Comparison of ENCODE assay signal across 1 cellular context in the genomic region with DNA sequence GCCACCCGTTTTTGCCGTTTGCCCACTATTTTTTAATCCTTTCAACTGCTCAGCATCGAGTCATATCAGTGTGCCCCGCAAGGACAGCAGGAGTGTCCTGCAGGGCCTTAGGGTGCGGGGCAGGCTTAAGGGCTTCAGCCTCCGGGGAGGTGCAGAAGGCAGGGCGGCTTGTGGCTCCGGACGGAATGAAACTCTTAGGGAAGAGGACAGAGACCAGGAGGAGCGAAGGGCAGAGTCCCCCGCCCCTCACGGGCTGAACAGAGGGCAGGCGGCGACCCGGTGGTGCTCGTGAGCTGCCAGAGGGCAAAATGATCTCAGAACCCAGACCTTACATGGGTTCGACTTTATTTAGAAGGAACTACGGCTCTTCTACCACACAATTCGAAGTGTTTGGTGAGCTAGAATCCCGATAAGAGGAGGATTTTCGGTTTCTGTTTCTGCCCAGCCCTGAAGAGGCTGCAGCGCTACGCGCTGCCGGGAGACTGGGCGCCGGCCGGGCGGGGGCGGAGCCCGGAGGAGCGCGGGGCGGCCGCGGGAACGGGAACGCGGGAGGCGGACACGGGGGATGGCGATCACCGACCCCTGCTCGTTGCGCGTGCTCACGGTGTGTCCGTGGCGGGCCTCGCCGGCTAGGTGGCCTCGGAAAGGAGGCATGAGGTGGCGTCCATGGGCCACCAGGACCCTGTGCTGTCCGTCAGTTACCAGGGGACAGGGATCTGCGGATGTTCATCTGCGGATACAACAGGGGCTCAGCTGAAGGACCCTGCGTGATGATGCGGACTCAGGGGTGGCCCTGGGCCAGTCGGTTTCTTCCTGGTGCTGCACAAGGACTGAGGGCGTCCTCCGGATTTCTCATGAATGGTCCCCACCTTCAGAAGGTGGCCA.
TF ChIP-seq lines count a peak whose summit lies in the region.

No MANE protein-coding gene starts in this region.

TF ChIP-seq in HepG2, 621 proteins besides CTCF, POLR2A, EP300 and RAD21 (continued from another document and continues in another):
- TF ChIP-seq, protein P1, sequence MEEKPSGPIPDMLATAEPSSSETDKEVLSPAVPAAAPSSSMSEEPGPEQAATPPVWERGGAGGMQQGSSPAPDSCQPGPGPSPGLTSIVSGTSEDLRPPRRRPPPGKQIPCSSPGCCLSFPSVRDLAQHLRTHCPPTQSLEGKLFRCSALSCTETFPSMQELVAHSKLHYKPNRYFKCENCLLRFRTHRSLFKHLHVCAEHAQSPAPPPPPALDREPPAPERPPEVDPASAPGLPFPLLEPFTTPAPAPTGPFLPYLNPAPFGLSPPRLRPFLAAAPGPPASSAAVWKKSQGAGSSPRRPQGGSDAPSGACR (CRISPR knock-in tag; IDR thresholded peaks at IDR 0.05) = no peak
- peak; percentile 77; the same call in 1 of the 2 replicates for TF ChIP-seq MYC (CRISPR knock-in tag; IDR thresholded peaks at IDR 0.05; ENCODE audit: borderline replicate concordance)
- no peak; the same call in 1 of the 2 replicates for TF ChIP-seq PITX1 (CRISPR knock-in tag; IDR thresholded peaks at IDR 0.05)
- no peak for TF ChIP-seq MEIS1 (CRISPR knock-in tag; IDR thresholded peaks at IDR 0.05; ENCODE audit: borderline replicate concordance)
- TF ChIP-seq, protein P2, sequence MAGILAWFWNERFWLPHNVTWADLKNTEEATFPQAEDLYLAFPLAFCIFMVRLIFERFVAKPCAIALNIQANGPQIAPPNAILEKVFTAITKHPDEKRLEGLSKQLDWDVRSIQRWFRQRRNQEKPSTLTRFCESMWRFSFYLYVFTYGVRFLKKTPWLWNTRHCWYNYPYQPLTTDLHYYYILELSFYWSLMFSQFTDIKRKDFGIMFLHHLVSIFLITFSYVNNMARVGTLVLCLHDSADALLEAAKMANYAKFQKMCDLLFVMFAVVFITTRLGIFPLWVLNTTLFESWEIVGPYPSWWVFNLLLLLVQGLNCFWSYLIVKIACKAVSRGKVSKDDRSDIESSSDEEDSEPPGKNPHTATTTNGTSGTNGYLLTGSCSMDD (CRISPR knock-in tag; IDR thresholded peaks at IDR 0.05) = no peak
- 0 out of 2 replicates have a peak, but pooled peaks have one; percentile 30 for TF ChIP-seq ATF2 (CRISPR knock-in tag; IDR thresholded peaks at IDR 0.05)
- no peak for TF ChIP-seq PAWR (CRISPR knock-in tag; IDR thresholded peaks at IDR 0.05; ENCODE audit: borderline replicate concordance)
- TF ChIP-seq TEAD3 (CRISPR knock-in tag; optimal IDR thresholded peaks at IDR 0.05; ENCODE audit: borderline replicate concordance) = no peak
- no peak for TF ChIP-seq RFX3 (CRISPR knock-in tag; IDR thresholded peaks at IDR 0.05)
- TF ChIP-seq ZNF605 (CRISPR knock-in tag; IDR thresholded peaks at IDR 0.05) = no peak
- no peak; the same call in 1 of the 2 replicates for TF ChIP-seq ZNF780A (CRISPR knock-in tag; IDR thresholded peaks at IDR 0.05)
- TF ChIP-seq ZNF660 (CRISPR knock-in tag; IDR thresholded peaks at IDR 0.05; ENCODE audit: borderline replicate concordance, low read depth) = no peak
- TF ChIP-seq ATF4 (CRISPR knock-in tag; IDR thresholded peaks at IDR 0.05) = no peak
- peak; percentile 77 for TF ChIP-seq MAX (IDR thresholded peaks at IDR 0.05)
- peak; percentile 12 for TF ChIP-seq SKI (IDR thresholded peaks at IDR 0.05; ENCODE audit: partially characterized antibody)
- no peak for TF ChIP-seq ONECUT2 (CRISPR knock-in tag; IDR thresholded peaks at IDR 0.05)
- TF ChIP-seq, protein P3, sequence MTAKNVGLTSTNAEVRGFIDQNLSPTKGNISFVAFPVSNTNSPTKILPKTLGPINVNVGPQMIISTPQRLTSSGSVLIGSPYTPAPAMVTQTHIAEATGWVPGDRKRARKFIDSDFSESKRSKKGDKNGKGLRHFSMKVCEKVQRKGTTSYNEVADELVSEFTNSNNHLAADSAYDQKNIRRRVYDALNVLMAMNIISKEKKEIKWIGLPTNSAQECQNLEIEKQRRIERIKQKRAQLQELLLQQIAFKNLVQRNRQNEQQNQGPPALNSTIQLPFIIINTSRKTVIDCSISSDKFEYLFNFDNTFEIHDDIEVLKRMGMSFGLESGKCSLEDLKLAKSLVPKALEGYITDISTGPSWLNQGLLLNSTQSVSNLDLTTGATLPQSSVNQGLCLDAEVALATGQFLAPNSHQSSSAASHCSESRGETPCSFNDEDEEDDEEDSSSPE (CRISPR knock-in tag; IDR thresholded peaks at IDR 0.05) = peak; percentile 82
- TF ChIP-seq, protein P4, sequence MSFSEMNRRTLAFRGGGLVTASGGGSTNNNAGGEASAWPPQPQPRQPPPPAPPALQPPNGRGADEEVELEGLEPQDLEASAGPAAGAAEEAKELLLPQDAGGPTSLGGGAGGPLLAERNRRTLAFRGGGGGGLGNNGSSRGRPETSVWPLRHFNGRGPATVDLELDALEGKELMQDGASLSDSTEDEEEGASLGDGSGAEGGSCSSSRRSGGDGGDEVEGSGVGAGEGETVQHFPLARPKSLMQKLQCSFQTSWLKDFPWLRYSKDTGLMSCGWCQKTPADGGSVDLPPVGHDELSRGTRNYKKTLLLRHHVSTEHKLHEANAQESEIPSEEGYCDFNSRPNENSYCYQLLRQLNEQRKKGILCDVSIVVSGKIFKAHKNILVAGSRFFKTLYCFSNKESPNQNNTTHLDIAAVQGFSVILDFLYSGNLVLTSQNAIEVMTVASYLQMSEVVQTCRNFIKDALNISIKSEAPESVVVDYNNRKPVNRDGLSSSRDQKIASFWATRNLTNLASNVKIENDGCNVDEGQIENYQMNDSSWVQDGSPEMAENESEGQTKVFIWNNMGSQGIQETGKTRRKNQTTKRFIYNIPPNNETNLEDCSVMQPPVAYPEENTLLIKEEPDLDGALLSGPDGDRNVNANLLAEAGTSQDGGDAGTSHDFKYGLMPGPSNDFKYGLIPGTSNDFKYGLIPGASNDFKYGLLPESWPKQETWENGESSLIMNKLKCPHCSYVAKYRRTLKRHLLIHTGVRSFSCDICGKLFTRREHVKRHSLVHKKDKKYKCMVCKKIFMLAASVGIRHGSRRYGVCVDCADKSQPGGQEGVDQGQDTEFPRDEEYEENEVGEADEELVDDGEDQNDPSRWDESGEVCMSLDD (CRISPR knock-in tag; IDR thresholded peaks at IDR 0.05; ENCODE audit: borderline replicate concordance) = peak; percentile 56; the same call in 1 of the 2 replicates
- no peak for TF ChIP-seq CREB1 (IDR thresholded peaks at IDR 0.05)
- TF ChIP-seq CREB1 (CRISPR knock-in tag; IDR thresholded peaks at IDR 0.05) = no peak
- TF ChIP-seq ZNF235 (CRISPR knock-in tag; IDR thresholded peaks at IDR 0.05; ENCODE audit: borderline replicate concordance) = no peak
- TF ChIP-seq PCBP2 (optimal IDR thresholded peaks at IDR 0.05; ENCODE audit: low read depth, low read length, poor library complexity, severe bottlenecking) = no peak
- TF ChIP-seq ZBTB39 (CRISPR knock-in tag; IDR thresholded peaks at IDR 0.05) = peak; percentile 76; the same call in 1 of the 2 replicates
- no peak for TF ChIP-seq HMG20B (CRISPR knock-in tag; conservative IDR thresholded peaks at IDR 0.05)
- no peak for TF ChIP-seq ZBTB20 (CRISPR knock-in tag; IDR thresholded peaks at IDR 0.05; ENCODE audit: borderline replicate concordance, low read depth)
- peak; percentile 37; the same call in 1 of the 2 replicates for TF ChIP-seq RFXAP (CRISPR knock-in tag; IDR thresholded peaks at IDR 0.05; ENCODE audit: borderline replicate concordance)
- TF ChIP-seq ZNF543 (CRISPR knock-in tag; IDR thresholded peaks at IDR 0.05) = peak; percentile 93; the same call in 1 of the 2 replicates
- TF ChIP-seq ZNF557 (CRISPR knock-in tag; IDR thresholded peaks at IDR 0.05) = no peak
- no peak for TF ChIP-seq ZNF713 (CRISPR knock-in tag; IDR thresholded peaks at IDR 0.05)
- TF ChIP-seq, protein P5, sequence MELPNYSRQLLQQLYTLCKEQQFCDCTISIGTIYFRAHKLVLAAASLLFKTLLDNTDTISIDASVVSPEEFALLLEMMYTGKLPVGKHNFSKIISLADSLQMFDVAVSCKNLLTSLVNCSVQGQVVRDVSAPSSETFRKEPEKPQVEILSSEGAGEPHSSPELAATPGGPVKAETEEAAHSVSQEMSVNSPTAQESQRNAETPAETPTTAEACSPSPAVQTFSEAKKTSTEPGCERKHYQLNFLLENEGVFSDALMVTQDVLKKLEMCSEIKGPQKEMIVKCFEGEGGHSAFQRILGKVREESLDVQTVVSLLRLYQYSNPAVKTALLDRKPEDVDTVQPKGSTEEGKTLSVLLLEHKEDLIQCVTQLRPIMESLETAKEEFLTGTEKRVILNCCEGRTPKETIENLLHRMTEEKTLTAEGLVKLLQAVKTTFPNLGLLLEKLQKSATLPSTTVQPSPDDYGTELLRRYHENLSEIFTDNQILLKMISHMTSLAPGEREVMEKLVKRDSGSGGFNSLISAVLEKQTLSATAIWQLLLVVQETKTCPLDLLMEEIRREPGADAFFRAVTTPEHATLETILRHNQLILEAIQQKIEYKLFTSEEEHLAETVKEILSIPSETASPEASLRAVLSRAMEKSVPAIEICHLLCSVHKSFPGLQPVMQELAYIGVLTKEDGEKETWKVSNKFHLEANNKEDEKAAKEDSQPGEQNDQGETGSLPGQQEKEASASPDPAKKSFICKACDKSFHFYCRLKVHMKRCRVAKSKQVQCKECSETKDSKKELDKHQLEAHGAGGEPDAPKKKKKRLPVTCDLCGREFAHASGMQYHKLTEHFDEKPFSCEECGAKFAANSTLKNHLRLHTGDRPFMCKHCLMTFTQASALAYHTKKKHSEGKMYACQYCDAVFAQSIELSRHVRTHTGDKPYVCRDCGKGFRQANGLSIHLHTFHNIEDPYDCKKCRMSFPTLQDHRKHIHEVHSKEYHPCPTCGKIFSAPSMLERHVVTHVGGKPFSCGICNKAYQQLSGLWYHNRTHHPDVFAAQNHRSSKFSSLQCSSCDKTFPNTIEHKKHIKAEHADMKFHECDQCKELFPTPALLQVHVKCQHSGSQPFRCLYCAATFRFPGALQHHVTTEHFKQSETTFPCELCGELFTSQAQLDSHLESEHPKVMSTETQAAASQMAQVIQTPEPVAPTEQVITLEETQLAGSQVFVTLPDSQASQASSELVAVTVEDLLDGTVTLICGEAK (IDR thresholded peaks at IDR 0.05) = no peak
- TF ChIP-seq, protein P5 (CRISPR knock-in tag; IDR thresholded peaks at IDR 0.05) = no peak
- TF ChIP-seq ELF1 (CRISPR knock-in tag; IDR thresholded peaks at IDR 0.05) = 0 out of 2 replicates have a peak, but pooled peaks have one; percentile 25
- 0 out of 2 replicates have a peak, but pooled peaks have one; percentile 3 for TF ChIP-seq ATF5 (CRISPR knock-in tag; IDR thresholded peaks at IDR 0.05; ENCODE audit: low read depth)
